ENCODE assay signal across 12 cellular contexts in genomic region chr12:120125792-120126634, GRCh38. TPM values are rescaled to one million over a fixed set of nuclear protein-coding genes. Genes with fewer than 3 reads are reported as not detected.
A peak's percentile ranks its signal among the peaks of the same experiment; 100 is the strongest.
DNase-seq lines count a peak whose midpoint lies in the region; ATAC-seq, FAIRE-seq and TF ChIP-seq lines count a peak whose summit lies in the region.
"Had no signal": no experiment of that assay in that cellular context is flagged by ENCODE, and none has a peak within 500 bp of the region (broad histone marks: within the 10 kb centered on the region; RNA-seq: fewer than 3 reads in every experiment).

No MANE protein-coding gene starts in this region.

- peaks cover 24% of the 10 kb centered on the region for H3K4me1 Mint-ChIP-seq in astrocyte (ENCODE audit: low read depth, unreplicated experiment)

- no peak for FAIRE-seq in astrocyte (lab: Jason Lieb, UNC)
- FAIRE-seq: RCC 7860 had no signal

- H3K36me3 ChIP-seq in astrocyte (ENCODE audit: insufficient read depth, low read length), result peaks cover 40% of the 10 kb centered on the region
- H3K36me3 ChIP-seq in right lobe of liver, result peaks cover 0 to 46% (median 23%) of the 10 kb centered on the region in 4 donors

- no peak overlapping the region for H2AFZ ChIP-seq in astrocyte (ENCODE audit: low read depth, low read length)

- peak overlapping the region; percentile 53 for H3K27ac Mint-ChIP-seq in astrocyte (ENCODE audit: unreplicated experiment)

- H3K27ac ChIP-seq in 22Rv1 (peak overlapping the region; percentile 32), astrocyte (ENCODE audit: low read depth, low read length) (peak overlapping the region; percentile 59), right lobe of liver (peak overlapping the region in 2 of 3 donors; percentile 49 to 51)
- H3K27ac ChIP-seq: ovary, WERI-Rb-1 had no signal

- peak overlapping the region; percentile 31 for H3K9ac ChIP-seq in astrocyte (ENCODE audit: low read length)

- peak overlapping the region; percentile 47 for H3K4me2 ChIP-seq in astrocyte (ENCODE audit: low read length)

- peak in 3 of 4 donors; percentile 5 to 17 (median 6) for ATAC-seq in right lobe of liver
- ATAC-seq in GM18511 (IDR thresholded peaks at IDR 0.05; ENCODE audit: unreplicated experiment), result no peak

- TF ChIP-seq POLR2A in right lobe of liver (IDR thresholded peaks at IDR 0.05), result no peak

- H3K79me2 ChIP-seq in astrocyte (ENCODE audit: insufficient read depth, low read length), result no peaks in the 10 kb centered on the region

- intact Hi-C loops in right lobe of liver (cut with DNase I), result no loop called here

- H3K27me3 Mint-ChIP-seq in astrocyte (ENCODE audit: low read depth, unreplicated experiment), result no peaks in the 10 kb centered on the region

- H4K20me1 ChIP-seq in astrocyte (ENCODE audit: insufficient read depth, low read length), result peaks cover 45% of the 10 kb centered on the region

- H3K4me1 ChIP-seq in astrocyte (ENCODE audit: insufficient read depth, low read length) (peaks cover 26% of the 10 kb centered on the region), right lobe of liver (peaks cover 0 to 7% (median 0%) of the 10 kb centered on the region in 4 donors)

- no peaks in the 10 kb centered on the region for H3K9me3 Mint-ChIP-seq in astrocyte (ENCODE audit: unreplicated experiment)

- H3K9me3 ChIP-seq in astrocyte (ENCODE audit: insufficient read depth, low read depth, low read length) (no peaks in the 10 kb centered on the region), right lobe of liver (no peaks in the 10 kb centered on the region)
- H3K9me3 ChIP-seq: ovary had no signal

- no peak overlapping the region for H3K4me3 Mint-ChIP-seq in astrocyte (ENCODE audit: unreplicated experiment)

- peaks cover 38% of the 10 kb centered on the region for H3K36me3 Mint-ChIP-seq in astrocyte (ENCODE audit: low read depth, unreplicated experiment)

- H3K27me3 ChIP-seq in astrocyte (ENCODE audit: insufficient read depth, low read length), result no peaks in the 10 kb centered on the region
- H3K27me3 ChIP-seq in right lobe of liver, result no peaks in the 10 kb centered on the region
- H3K27me3 ChIP-seq: ovary had no signal

- DNase-seq in ELR (ENCODE audit: low read depth) (peak; percentile 45), astrocyte (ENCODE audit: low read depth) (no peak), right lobe of liver (no peak), DMS153 (lab: John Stamatoyannopoulos, UW) (no peak), DMS153 treated with DMSO at 0.1 percent for 48 hours (lab: John Stamatoyannopoulos, UW; ENCODE audit: unreplicated experiment) (no peak), COLO829 (ENCODE audit: low spot score) (no peak)
- DNase-seq: NCI-H2107, ovary had no signal

- TF ChIP-seq CTCF in 22Rv1 (IDR thresholded peaks at IDR 0.05) (no peak), astrocyte (IDR thresholded peaks at IDR 0.05; ENCODE audit: insufficient read depth, low read depth, low read length) (no peak), right lobe of liver (IDR thresholded peaks at IDR 0.05) (no peak)

- WGBS in right lobe of liver (ENCODE audit: insufficient coverage, low coverage, low lambda C conversion rate, missing lambda C conversion rate), result 87% methylated on average over 4 of the region's 6 CpGs

- H3K4me3 ChIP-seq in astrocyte (ENCODE audit: insufficient read depth, low read depth, low read length), result no peak overlapping the region
- H3K4me3 ChIP-seq in right lobe of liver, result no peak overlapping the region
- H3K4me3 ChIP-seq: ovary had no signal

RNA-seq across cellular contexts. Expression of gene RAB35, which starts 9.5 kb away (rescaled TPM):
- total RNA-seq in astrocyte, result 49.0 and 63.3 TPM in 2 replicates
- total RNA-seq in right lobe of liver, result 10 to 100 TPM; 11.7 to 22.1 (median 14.7) TPM
